8 cellular contexts compared by ENCODE assay signal in genomic region chr15:65421360-65422215, GRCh38. TPM values are rescaled to one million over a fixed set of nuclear protein-coding genes. Genes with fewer than 3 reads are reported as not detected.
DNase-seq lines count a peak whose midpoint lies in the region; ATAC-seq and TF ChIP-seq lines count a peak whose summit lies in the region.

No MANE protein-coding gene starts in this region.

- no peak for TF ChIP-seq CTCF in fibroblast of pulmonary artery (IDR thresholded peaks at IDR 0.05; ENCODE audit: low read length, missing control alignments)
- TF ChIP-seq CTCF in natural killer cell (IDR thresholded peaks at IDR 0.05), result no peak

- no peaks in the 10 kb centered on the region for H3K9me3 Mint-ChIP-seq in activated naive CD4-positive, alpha-beta T cell treated with anti-CD3 and anti-CD28 coated beads for 36 hours
- no peaks in the 10 kb centered on the region for H3K9me3 Mint-ChIP-seq in natural killer cell

- CTCF ChIA-PET in activated naive CD4-positive, alpha-beta T cell treated with anti-CD3 and anti-CD28 coated beads for 36 hours (lab: Charles Lee), result interaction anchor here (0.8 to 2.7 kb wide), 4 partner anchors 22 to 103 kb away, joined by 3 to 14 read pairs (median 3); no protein-coding TSS in a partner anchor

- H3K36me3 Mint-ChIP-seq in activated naive CD4-positive, alpha-beta T cell treated with anti-CD3 and anti-CD28 coated beads for 36 hours (ENCODE audit: low read depth), result peaks cover 2% of the 10 kb centered on the region
- H3K36me3 Mint-ChIP-seq in T-helper 17 cell (ENCODE audit: low read depth) (peaks cover 23% of the 10 kb centered on the region), natural killer cell (no peaks in the 10 kb centered on the region)

- H3K27ac Mint-ChIP-seq in activated naive CD4-positive, alpha-beta T cell treated with anti-CD3 and anti-CD28 coated beads for 36 hours, result no peak overlapping the region
- peak overlapping the region; percentile 66 for H3K27ac Mint-ChIP-seq in T-helper 17 cell
- H3K27ac Mint-ChIP-seq in natural killer cell, result peak overlapping the region; percentile 41 to 65

- H3K4me3 Mint-ChIP-seq in activated naive CD4-positive, alpha-beta T cell treated with anti-CD3 and anti-CD28 coated beads for 36 hours, result peak overlapping the region; percentile 71
- H3K4me3 Mint-ChIP-seq in T-helper 17 cell (peak overlapping the region; percentile 89), natural killer cell (peak overlapping the region; percentile 90)

- H3K9me3 ChIP-seq in T-helper 17 cell (ENCODE audit: control insufficient read depth, low read length, poor library complexity, severe bottlenecking), result no peaks in the 10 kb centered on the region

- ATAC-seq in T-helper 17 cell (no peak), natural killer cell (peak; percentile 58 to 66 (median 66)), GM21360 (IDR thresholded peaks at IDR 0.05; ENCODE audit: unreplicated experiment) (no peak)

- intact Hi-C loops in activated naive CD4-positive, alpha-beta T cell treated with anti-CD3 and anti-CD28 coated beads for 36 hours (cut with micrococcal nuclease), result no loop called here
- intact Hi-C loops in natural killer cell (cut with micrococcal nuclease), result no loop called here

- peak overlapping the region; percentile 41 for H3K4me3 ChIP-seq in fibroblast of pulmonary artery (replicated peaks; ENCODE audit: low read depth, low read length)

- H3K27me3 Mint-ChIP-seq in activated naive CD4-positive, alpha-beta T cell treated with anti-CD3 and anti-CD28 coated beads for 36 hours (ENCODE audit: low read depth), result peaks cover 70% of the 10 kb centered on the region
- H3K27me3 Mint-ChIP-seq in T-helper 17 cell (peaks cover 90% of the 10 kb centered on the region), natural killer cell (ENCODE audit: low read depth in 2 of 2) (peaks cover 43 to 55% of the 10 kb centered on the region in 2 donors)

- H3K4me1 Mint-ChIP-seq in activated naive CD4-positive, alpha-beta T cell treated with anti-CD3 and anti-CD28 coated beads for 36 hours (ENCODE audit: low read depth), result peaks cover 11% of the 10 kb centered on the region
- H3K4me1 Mint-ChIP-seq in T-helper 17 cell (peaks cover 20% of the 10 kb centered on the region), natural killer cell (peaks cover 22 to 26% of the 10 kb centered on the region in 2 donors)

- peak; percentile 36 for DNase-seq in activated naive CD4-positive, alpha-beta T cell treated with anti-CD3 and anti-CD28 coated beads for 36 hours
- no peak for DNase-seq in activated naive CD4-positive, alpha-beta T cell treated with Interleukin-2 at 50 U/mL for 16 hours
- DNase-seq in T-helper 17 cell, result no peak
- DNase-seq in fibroblast of pulmonary artery (ENCODE audit: low read depth), result no peak
- no peak for DNase-seq in natural killer cell
- DNase-seq in epidermal melanocyte (ENCODE audit: insufficient read length, low spot score), result no peak
- DNase-seq in activated CD4-positive, alpha-beta T cell treated with anti-CD3 and anti-CD28 coated beads, Interleukin-2, amount 50 U/mL, for 1 hour, result no peak

RNA-seq across cellular contexts. Expression of gene IGDCC4, which starts 1.2 kb away (rescaled TPM):
- total RNA-seq in activated naive CD4-positive, alpha-beta T cell treated with anti-CD3 and anti-CD28 coated beads for 36 hours, result under 1 TPM; 0.17 to 0.41 TPM
- total RNA-seq in T-helper 17 cell (under 1 TPM; 0.07 to 0.10 TPM), natural killer cell (under 1 TPM; 0.07 to 0.25 (median 0.09) TPM)

RNA-seq across cellular contexts. Expression of gene IGDCC3, which starts 43.8 kb away (rescaled TPM):
- not detected for total RNA-seq in activated naive CD4-positive, alpha-beta T cell treated with anti-CD3 and anti-CD28 coated beads for 36 hours
- total RNA-seq in T-helper 17 cell (not detected), natural killer cell (not detected)

Comparison
In these comparisons a context has a peak if more than half of its experiments do, and no peak if none do; other contexts are left out.
1. ATAC-seq: peak in natural killer cell (3 of 3); none in T-helper 17 cell (single experiment) and GM21360 (single experiment).
2. Peak in every context shown above with its lines, with median percentiles within 50 percentile points of each other: H3K4me3 Mint-ChIP-seq.